In the genomic region with DNA sequence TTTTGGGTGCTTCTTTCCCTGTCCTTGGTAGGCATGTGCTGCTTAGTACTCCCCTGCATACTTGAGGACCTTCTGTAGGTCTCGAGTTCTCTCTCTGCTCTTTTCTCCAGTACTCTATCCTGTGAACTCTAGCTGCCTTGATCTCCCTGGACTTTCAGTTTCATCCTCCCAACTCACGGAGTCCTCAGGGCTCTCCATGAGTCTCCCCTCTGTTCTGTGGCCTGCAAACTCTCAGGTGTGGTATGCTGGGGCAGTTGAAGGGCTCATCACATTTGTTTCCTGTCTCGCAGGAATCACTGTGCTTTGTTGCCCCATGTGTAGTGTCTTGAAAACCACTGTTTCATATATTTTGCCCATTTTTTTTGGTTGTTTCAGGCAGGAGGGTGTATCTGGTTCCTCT, we compare ENCODE assay signal across 13 cellular contexts. TPM values are rescaled to one million over a fixed set of nuclear protein-coding genes. Genes with fewer than 3 reads are reported as not detected.
DNase-seq lines count a peak whose midpoint lies in the region; ATAC-seq and TF ChIP-seq lines count a peak whose summit lies in the region.
"Had no signal": no experiment of that assay in that cellular context is flagged by ENCODE, and none has a peak within 500 bp of the region (broad histone marks: within the 10 kb centered on the region; RNA-seq: fewer than 3 reads in every experiment).

No MANE protein-coding gene starts in this region.

- BruUV-seq in Panc1 (replicated peaks; lab: Mats Ljungman, UMichigan) = no TSS peak

- no peak overlapping the region for H3K4me3 Mint-ChIP-seq in activated T-cell treated with anti-CD3 and anti-CD28 coated beads, Interleukin-2, amount 50 U/mL, for 24 hours
- H3K4me3 Mint-ChIP-seq in chondrocyte (ENCODE audit: unreplicated experiment) = no peak overlapping the region
- no peak overlapping the region for H3K4me3 Mint-ChIP-seq in stimulated activated effector memory CD8-positive, alpha-beta T cell treated with anti-CD3 and anti-CD28 coated beads, Interleukin-12 subunit alpha, Interleukin-12 subunit beta, amount 100 ng/mL, for 72 hours

- H3K27ac ChIP-seq in Panc1 (ENCODE audit: low read length) = peak overlapping the region; percentile 40; the same call in 1 of the 2 replicates
- H3K27ac ChIP-seq: lower lobe of right lung, SJCRH30 had no signal

- CTCF ChIA-PET in Panc1 (lab: Charles Lee) = interaction anchor here (1.1 kb wide), 1 partner anchor 69 kb away, joined by 3 read pairs; no protein-coding TSS in a partner anchor

- H3K27me3 Mint-ChIP-seq in activated T-cell treated with anti-CD3 and anti-CD28 coated beads, Interleukin-2, amount 50 U/mL, for 24 hours = no peaks in the 10 kb centered on the region
- no peaks in the 10 kb centered on the region for H3K27me3 Mint-ChIP-seq in chondrocyte (ENCODE audit: low read depth)

- peaks cover 18% of the 10 kb centered on the region for H3K4me1 ChIP-seq in Panc1 (ENCODE audit: control insufficient read depth, insufficient read depth, low read length)

- H3K27ac Mint-ChIP-seq in activated T-cell treated with anti-CD3 and anti-CD28 coated beads, Interleukin-2, amount 50 U/mL, for 24 hours = peak overlapping the region; percentile 94
- peak overlapping the region; percentile 60 for H3K27ac Mint-ChIP-seq in chondrocyte (ENCODE audit: unreplicated experiment)
- peak overlapping the region; percentile 95 for H3K27ac Mint-ChIP-seq in stimulated activated effector memory CD8-positive, alpha-beta T cell treated with anti-CD3 and anti-CD28 coated beads, Interleukin-12 subunit alpha, Interleukin-12 subunit beta, amount 100 ng/mL, for 72 hours

- no peaks in the 10 kb centered on the region for H3K27me3 ChIP-seq in Panc1 (ENCODE audit: control insufficient read depth, insufficient read depth, low read length)
- H3K27me3 ChIP-seq: SJCRH30 had no signal

- H3K9me3 ChIP-seq in Panc1 (ENCODE audit: control insufficient read depth, insufficient read depth, low read depth, low read length) = no peaks in the 10 kb centered on the region
- H3K9me3 ChIP-seq: lower lobe of right lung, SJCRH30 had no signal

- no peaks in the 10 kb centered on the region for H3K9me3 Mint-ChIP-seq in activated T-cell treated with anti-CD3 and anti-CD28 coated beads, Interleukin-2, amount 50 U/mL, for 24 hours
- H3K9me3 Mint-ChIP-seq in chondrocyte (ENCODE audit: low read depth) = no peaks in the 10 kb centered on the region
- no peaks in the 10 kb centered on the region for H3K9me3 Mint-ChIP-seq in stimulated activated effector memory CD8-positive, alpha-beta T cell treated with anti-CD3 and anti-CD28 coated beads, Interleukin-12 subunit alpha, Interleukin-12 subunit beta, amount 100 ng/mL, for 72 hours

- DNase-seq in activated T-cell treated with anti-CD3 and anti-CD28 coated beads, Interleukin-2, amount 50 U/mL, for 24 hours = no peak
- DNase-seq in activated T-cell treated with anti-CD3 and anti-CD28 coated beads for 4 hours (no peak), Panc1 (ENCODE audit: low read depth, low spot score) (no peak), chondrocyte (ENCODE audit: low spot score) (no peak), A172 (ENCODE audit: low spot score) (no peak), NCI-H1417 (lab: John Stamatoyannopoulos, UW) (no peak)
- DNase-seq in stimulated activated effector memory CD8-positive, alpha-beta T cell treated with anti-CD3 and anti-CD28 coated beads, Interleukin-12 subunit alpha, Interleukin-12 subunit beta, amount 100 ng/mL, for 72 hours (ENCODE audit: low spot score in 2 of 2) = no peak
- DNase-seq: DMS79 treated with DMSO at 0.1 percent for 48 hours; effector CD8-positive, alpha-beta T cell; lower lobe of right lung; SJCRH30; stimulated activated naive CD4-positive, alpha-beta T cell treated with Interleukin-2 at 50 U/mL for 16 hours had no signal

- H3K4me3 ChIP-seq in Panc1 (ENCODE audit: low read depth in 2 of 2, low read length in 2 of 2) = no peak overlapping the region
- H3K4me3 ChIP-seq: lower lobe of right lung, SJCRH30 had no signal

- peaks cover 68% of the 10 kb centered on the region for H3K4me1 Mint-ChIP-seq in activated T-cell treated with anti-CD3 and anti-CD28 coated beads, Interleukin-2, amount 50 U/mL, for 24 hours (ENCODE audit: low read depth)
- H3K4me1 Mint-ChIP-seq in chondrocyte (ENCODE audit: low read depth) = peaks cover 26% of the 10 kb centered on the region
- H3K4me1 Mint-ChIP-seq in stimulated activated effector memory CD8-positive, alpha-beta T cell treated with anti-CD3 and anti-CD28 coated beads, Interleukin-12 subunit alpha, Interleukin-12 subunit beta, amount 100 ng/mL, for 72 hours = peaks cover 53% of the 10 kb centered on the region

- POLR2A ChIA-PET in Panc1 (lab: Charles Lee) = no interaction called here

- H3K36me3 ChIP-seq in Panc1 (ENCODE audit: control insufficient read depth, insufficient read depth, low read length) = peaks cover 47% of the 10 kb centered on the region

- H3K36me3 Mint-ChIP-seq in activated T-cell treated with anti-CD3 and anti-CD28 coated beads, Interleukin-2, amount 50 U/mL, for 24 hours (ENCODE audit: low read depth) = peaks cover 83% of the 10 kb centered on the region
- peaks cover 47% of the 10 kb centered on the region for H3K36me3 Mint-ChIP-seq in chondrocyte (ENCODE audit: low read depth)
- peaks cover 87% of the 10 kb centered on the region for H3K36me3 Mint-ChIP-seq in stimulated activated effector memory CD8-positive, alpha-beta T cell treated with anti-CD3 and anti-CD28 coated beads, Interleukin-12 subunit alpha, Interleukin-12 subunit beta, amount 100 ng/mL, for 72 hours

- in situ Hi-C loops in Panc1 (cut with HindIII; ENCODE audit: low pct_unique_long_range_greater_than_20kb, low sequenced_read_pairs) = no loop called here

- intact Hi-C loops in Panc1 (cut with micrococcal nuclease; ENCODE audit: unreplicated experiment) = no loop called here

- ATAC-seq in Panc1 (no peak), HG03520 (IDR thresholded peaks at IDR 0.05; ENCODE audit: unreplicated experiment) (no peak)
- no peak for ATAC-seq in stimulated activated effector memory CD8-positive, alpha-beta T cell treated with anti-CD3 and anti-CD28 coated beads, Interleukin-12 subunit alpha, Interleukin-12 subunit beta, amount 100 ng/mL, for 72 hours
- ATAC-seq: lower lobe of right lung had no signal

- TF ChIP-seq CTCF in Panc1 (IDR thresholded peaks at IDR 0.05) = no peak
- no peak for TF ChIP-seq CTCF in chondrocyte (IDR thresholded peaks at IDR 0.05)

RNA-seq across cellular contexts. Expression of a gene that starts 3.3 kb away (rescaled TPM):
- total RNA-seq in Panc1 (2021; ENCODE audit: unreplicated experiment) (91.8 TPM), chondrocyte (74.4 to 90.7 TPM (median 85.7 TPM) in 3 replicates)
- 106 TPM for polyA plus RNA-seq in Panc1 (2012; ENCODE audit: insufficient read length)
- 15.1 and 18.0 TPM in 2 replicates for total RNA-seq in A172 (2014; rRNA removed; shearing (Covaris generic))

RNA-seq across cellular contexts. Expression of a gene that starts 14.6 kb away (rescaled TPM):
- total RNA-seq in Panc1 (2021; ENCODE audit: unreplicated experiment) = 271 TPM
- 244 TPM for polyA plus RNA-seq in Panc1 (2012; ENCODE audit: insufficient read length)
- 142 to 169 TPM (median 143 TPM) in 3 replicates for total RNA-seq in chondrocyte
- total RNA-seq in A172 (2014; rRNA removed; shearing (Covaris generic)) = 172 and 177 TPM in 2 replicates

RNA-seq across cellular contexts. Expression of a gene that starts 17.8 kb away (rescaled TPM):
- total RNA-seq in Panc1 (2021; ENCODE audit: unreplicated experiment) = not detected
- polyA plus RNA-seq in Panc1 (2012; ENCODE audit: insufficient read length) = not detected
- 1.1 to 2.0 TPM (median 1.8 TPM) in 3 replicates for total RNA-seq in chondrocyte
- not detected in 2 replicates for total RNA-seq in A172 (2014; rRNA removed; shearing (Covaris generic))
- total RNA-seq: lower lobe of right lung, SJCRH30 had no signal

RNA-seq across cellular contexts. Expression of a gene that starts 40.5 kb away (rescaled TPM):
- total RNA-seq in Panc1 (2021; ENCODE audit: unreplicated experiment) (0.15 TPM), chondrocyte (0.44 TPM in 1 of 3 replicates, not detected in the others)
- polyA plus RNA-seq in Panc1 (2012; ENCODE audit: insufficient read length) = 0.41 TPM
- total RNA-seq in A172 (2014; rRNA removed; shearing (Covaris generic)) = 0.29 and 0.41 TPM in 2 replicates

RNA-seq across cellular contexts. Expression of a gene that starts 54.9 kb away (rescaled TPM):
- 0.23 TPM for total RNA-seq in Panc1 (2021; ENCODE audit: unreplicated experiment)
- polyA plus RNA-seq in Panc1 (2012; ENCODE audit: insufficient read length) = not detected
- not detected in 3 replicates for total RNA-seq in chondrocyte
- total RNA-seq in A172 (2014; rRNA removed; shearing (Covaris generic)) = not detected in 2 replicates
- total RNA-seq: SJCRH30 had no signal
